Comparison of ENCODE assay signal across 29 cellular contexts in the genomic region with DNA sequence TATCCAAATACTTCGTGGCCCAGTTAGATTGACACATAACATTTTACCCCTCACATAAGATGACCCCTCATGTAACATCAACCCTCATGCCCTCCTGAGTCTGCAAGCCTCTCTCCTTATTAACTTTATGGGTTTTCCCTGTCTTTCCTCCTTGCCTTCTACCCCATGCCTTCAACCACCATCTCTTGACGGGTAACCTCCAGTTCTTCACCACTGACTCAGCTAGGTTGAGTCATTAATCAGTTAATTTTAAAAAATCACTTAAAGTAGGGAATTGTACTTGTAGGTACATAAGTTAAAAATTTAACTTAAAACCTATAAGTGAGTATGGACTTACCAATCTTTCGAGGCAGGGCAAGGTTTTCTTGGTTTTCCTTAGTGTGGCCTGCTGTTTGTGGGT.
"Had no signal": no experiment of that assay in that cellular context is flagged by ENCODE, and none has a peak within 500 bp of the region (broad histone marks: within the 10 kb centered on the region; RNA-seq: fewer than 3 reads in every experiment).

No MANE protein-coding gene starts in this region.

- H3K4me3 Mint-ChIP-seq: activated B cell treated with CpG ODN at 0.5 μM for 24 hours; activated CD4-positive, alpha-beta memory T cell treated with anti-CD3 and anti-CD28 coated beads for 36 hours; activated CD8-positive, alpha-beta memory T cell treated with anti-CD3 and anti-CD28 coated beads, Interleukin-2, amount 10 ng/mL, durations not matched to agents 7 days and 5 days; activated CD8-positive, alpha-beta T cell treated with anti-CD3 and anti-CD28 coated beads, Interleukin-2, amount 10 ng/mL, durations not matched to agents 7 days and 5 days; activated naive CD4-positive, alpha-beta T cell treated with anti-CD3 and anti-CD28 coated beads, Interleukin-2, amount 10 ng/mL, durations not matched to agents 7 days and 5 days; activated naive CD8-positive, alpha-beta T cell treated with anti-CD3 and anti-CD28 coated beads, Interleukin-2, amount 10 ng/mL, durations not matched to agents 7 days and 5 days; activated T-cell treated with anti-CD3 and anti-CD28 coated beads, Interleukin-2, amount 50 U/mL, for 72 hours; effector memory CD8-positive, alpha-beta T cell; T-helper 17 cell; T-helper 2 cell treated with Interferon-gamma antibody and Interleukin-4, amounts not matched to agents 5 μg/mL and 100 μg/mL, for 36 hours had no signal

- ATAC-seq: activated CD4-positive, CD25-positive, alpha-beta regulatory T cell treated with anti-CD3 and anti-CD28 coated beads, Interleukin-2, amount 50 U/mL, for 24 hours; activated CD8-positive, alpha-beta memory T cell treated with anti-CD3 and anti-CD28 coated beads, Interleukin-2, amount 10 ng/mL, durations not matched to agents 7 days and 5 days; activated CD8-positive, alpha-beta T cell treated with anti-CD3 and anti-CD28 coated beads, Interleukin-2, amount 10 ng/mL, durations not matched to agents 7 days and 5 days; activated naive CD4-positive, alpha-beta T cell treated with anti-CD3 and anti-CD28 coated beads, Interleukin-2, amount 50 U/mL, for 72 hours; activated T-cell treated with anti-CD3 and anti-CD28 coated beads, Interleukin-2, amount 50 U/mL, for 72 hours; effector memory CD8-positive, alpha-beta T cell; esophagus mucosa; T-helper 17 cell had no signal

- H3K9me3 Mint-ChIP-seq: activated naive CD4-positive, alpha-beta T cell treated with anti-CD3 and anti-CD28 coated beads, Interleukin-2, amount 10 ng/mL, durations not matched to agents 7 days and 5 days; T-helper 2 cell treated with Interferon-gamma antibody and Interleukin-4, amounts not matched to agents 5 μg/mL and 100 μg/mL, for 36 hours had no signal

- DNase-seq: activated B cell treated with CpG ODN at 0.5 μM for 24 hours; activated CD4-positive, alpha-beta memory T cell treated with anti-CD3 and anti-CD28 coated beads for 36 hours; activated CD4-positive, alpha-beta T cell treated with anti-CD3 and anti-CD28 coated beads for 48 hours; activated CD4-positive, alpha-beta T cell treated with anti-CD3 and anti-CD28 coated beads, Interleukin-2, amount 50 U/mL, for 1 hour; activated CD8-positive, alpha-beta memory T cell treated with anti-CD3 and anti-CD28 coated beads, Interleukin-2, amount 10 ng/mL, durations not matched to agents 7 days and 5 days; activated CD8-positive, alpha-beta memory T cell treated with anti-CD3 and anti-CD28 coated beads, Interleukin-2, amount 50 U/mL, for 4 hours; activated CD8-positive, alpha-beta T cell treated with anti-CD3 and anti-CD28 coated beads, Interleukin-2, amount 10 ng/mL, durations not matched to agents 7 days and 5 days; activated gamma-delta T cell; activated naive CD4-positive, alpha-beta T cell; activated naive CD4-positive, alpha-beta T cell treated with anti-CD3 and anti-CD28 coated beads, Interleukin-2, amount 10 ng/mL, durations not matched to agents 7 days and 5 days; activated naive CD8-positive, alpha-beta T cell treated with anti-CD3 and anti-CD28 coated beads, Interleukin-2, amount 10 ng/mL, durations not matched to agents 7 days and 5 days; activated T-cell treated with anti-CD3 and anti-CD28 coated beads, Interleukin-2, amount 50 U/mL, for 1 hour; activated T-cell treated with anti-CD3 and anti-CD28 coated beads, Interleukin-2, amount 50 U/mL, for 72 hours; brain microvascular endothelial cell; caudate nucleus; cortex of kidney; dermis blood vessel endothelial cell; effector CD4-positive, alpha-beta T cell; effector memory CD8-positive, alpha-beta T cell; head of caudate nucleus; T-helper 1 cell; T-helper 17 cell; T1000; WERI-Rb-1 had no signal

- H3K27ac ChIP-seq: ascending aorta, brain microvascular endothelial cell, WERI-Rb-1 had no signal

- H3K4me1 Mint-ChIP-seq: activated B cell treated with CpG ODN at 0.5 μM for 24 hours; activated CD8-positive, alpha-beta memory T cell treated with anti-CD3 and anti-CD28 coated beads, Interleukin-2, amount 10 ng/mL, durations not matched to agents 7 days and 5 days; activated naive CD4-positive, alpha-beta T cell treated with anti-CD3 and anti-CD28 coated beads, Interleukin-2, amount 10 ng/mL, durations not matched to agents 7 days and 5 days; activated naive CD8-positive, alpha-beta T cell treated with anti-CD3 and anti-CD28 coated beads, Interleukin-2, amount 10 ng/mL, durations not matched to agents 7 days and 5 days; T-helper 17 cell had no signal

- H3K4me1 ChIP-seq: ascending aorta had no signal

- H3K9me3 ChIP-seq: ascending aorta had no signal

- H3K27me3 Mint-ChIP-seq: activated CD8-positive, alpha-beta memory T cell treated with anti-CD3 and anti-CD28 coated beads, Interleukin-2, amount 10 ng/mL, durations not matched to agents 7 days and 5 days; activated naive CD8-positive, alpha-beta T cell treated with anti-CD3 and anti-CD28 coated beads, Interleukin-2, amount 10 ng/mL, durations not matched to agents 7 days and 5 days had no signal

- H3K27me3 ChIP-seq: ascending aorta, brain microvascular endothelial cell had no signal

- H3K4me3 ChIP-seq: ascending aorta had no signal

- H3K36me3 ChIP-seq: ascending aorta, brain microvascular endothelial cell, WERI-Rb-1 had no signal

- H3K36me3 Mint-ChIP-seq: activated CD4-positive, alpha-beta memory T cell treated with anti-CD3 and anti-CD28 coated beads for 36 hours; activated CD8-positive, alpha-beta memory T cell treated with anti-CD3 and anti-CD28 coated beads, Interleukin-2, amount 10 ng/mL, durations not matched to agents 7 days and 5 days; activated naive CD4-positive, alpha-beta T cell treated with anti-CD3 and anti-CD28 coated beads, Interleukin-2, amount 10 ng/mL, durations not matched to agents 7 days and 5 days; activated naive CD8-positive, alpha-beta T cell treated with anti-CD3 and anti-CD28 coated beads, Interleukin-2, amount 10 ng/mL, durations not matched to agents 7 days and 5 days had no signal

- H3K27ac Mint-ChIP-seq: activated B cell treated with CpG ODN at 0.5 μM for 24 hours; activated CD4-positive, alpha-beta memory T cell treated with anti-CD3 and anti-CD28 coated beads for 36 hours; activated CD8-positive, alpha-beta memory T cell treated with anti-CD3 and anti-CD28 coated beads, Interleukin-2, amount 10 ng/mL, durations not matched to agents 7 days and 5 days; activated CD8-positive, alpha-beta T cell treated with anti-CD3 and anti-CD28 coated beads, Interleukin-2, amount 10 ng/mL, durations not matched to agents 7 days and 5 days; activated naive CD4-positive, alpha-beta T cell treated with anti-CD3 and anti-CD28 coated beads, Interleukin-2, amount 10 ng/mL, durations not matched to agents 7 days and 5 days; activated naive CD4-positive, alpha-beta T cell treated with anti-CD3 and anti-CD28 coated beads, Interleukin-2, amount 50 U/mL, for 72 hours; activated naive CD8-positive, alpha-beta T cell treated with anti-CD3 and anti-CD28 coated beads, Interleukin-2, amount 10 ng/mL, durations not matched to agents 7 days and 5 days; activated T-cell treated with anti-CD3 and anti-CD28 coated beads, Interleukin-2, amount 50 U/mL, for 72 hours; effector memory CD8-positive, alpha-beta T cell; T-helper 17 cell; T-helper 2 cell treated with Interferon-gamma antibody and Interleukin-4, amounts not matched to agents 5 μg/mL and 100 μg/mL, for 36 hours had no signal
